ENCODE assay signal across 8 cellular contexts in genomic region chr19:4457654-4458406, GRCh38. TPM values are rescaled to one million over a fixed set of nuclear protein-coding genes. Genes with fewer than 3 reads are reported as not detected.
A peak's percentile ranks its signal among the peaks of the same experiment; 100 is the strongest.
DNase-seq lines count a peak whose midpoint lies in the region; TF ChIP-seq lines count a peak whose summit lies in the region.

TSS of gene UBXN6 (minus strand) at chr19:4457794. CDS start at chr19:4457697, 97 bp downstream.

- DNase-seq in Daoy (ENCODE audit: low read depth) (peak; percentile 98), H7 (peak; percentile 96), M059J (ENCODE audit: low read depth) (peak; percentile 98), SHP77 (lab: John Stamatoyannopoulos, UW) (peak; percentile 96 to 98), fibroblast of the aortic adventitia (ENCODE audit: low read depth) (peak; percentile 98)
- DNase-seq in activated effector memory CD4-positive, alpha-beta T cell treated with Interleukin-2 at 50 U/mL for 16 hours: peak; percentile 97

- H3K36me3 Mint-ChIP-seq in nephron (ENCODE audit: low read depth): peaks cover 4% of the 10 kb centered on the region
- no peaks in the 10 kb centered on the region for H3K36me3 Mint-ChIP-seq in stimulated activated naive CD8-positive, alpha-beta T cell treated with anti-CD3 and anti-CD28 coated beads, Interleukin-15, Interleukin-2, amounts not matched to agents 100 ng/mL and 50 ng/mL, for 24 hours (ENCODE audit: low read depth)

- H3K36me3 ChIP-seq in H7 (replicated peaks; ENCODE audit: control insufficient read depth, insufficient read depth, low read length): no peaks in the 10 kb centered on the region

- H3K4me3 Mint-ChIP-seq in nephron: peak within 1 kb of the TSS; percentile 96 to 98 (median 96)
- peak within 1 kb of the TSS; percentile 89 for H3K4me3 Mint-ChIP-seq in stimulated activated naive CD8-positive, alpha-beta T cell treated with anti-CD3 and anti-CD28 coated beads, Interleukin-15, Interleukin-2, amounts not matched to agents 100 ng/mL and 50 ng/mL, for 24 hours

- peak within 1 kb of the TSS; percentile 68 for H3K4me3 ChIP-seq in H7 (ENCODE audit: insufficient read depth, low read depth, low read length)
- H3K4me3 ChIP-seq in fibroblast of the aortic adventitia (ENCODE audit: low read depth, low read length): peak within 1 kb of the TSS; percentile 94

- no peaks in the 10 kb centered on the region for H3K9me3 Mint-ChIP-seq in nephron
- no peaks in the 10 kb centered on the region for H3K9me3 Mint-ChIP-seq in stimulated activated naive CD8-positive, alpha-beta T cell treated with anti-CD3 and anti-CD28 coated beads, Interleukin-15, Interleukin-2, amounts not matched to agents 100 ng/mL and 50 ng/mL, for 24 hours

- H3K27me3 ChIP-seq in H7 (ENCODE audit: control insufficient read depth, insufficient read depth, low read length): no peaks in the 10 kb centered on the region

- no peak for TF ChIP-seq CTCF in fibroblast of the aortic adventitia (IDR thresholded peaks at IDR 0.05; ENCODE audit: insufficient read depth, low read length)
- TF ChIP-seq CTCF in nephron (IDR thresholded peaks at IDR 0.05; ENCODE audit: unreplicated experiment in 3 of 3): no peak

- H3K4me1 Mint-ChIP-seq in nephron: peaks cover 21% of the 10 kb centered on the region
- H3K4me1 Mint-ChIP-seq in stimulated activated naive CD8-positive, alpha-beta T cell treated with anti-CD3 and anti-CD28 coated beads, Interleukin-15, Interleukin-2, amounts not matched to agents 100 ng/mL and 50 ng/mL, for 24 hours (ENCODE audit: low read depth): peaks cover 12% of the 10 kb centered on the region

- H3K27ac Mint-ChIP-seq in nephron: peak within 1 kb of the TSS; percentile 99
- H3K27ac Mint-ChIP-seq in stimulated activated naive CD8-positive, alpha-beta T cell treated with anti-CD3 and anti-CD28 coated beads, Interleukin-15, Interleukin-2, amounts not matched to agents 100 ng/mL and 50 ng/mL, for 24 hours: peak within 1 kb of the TSS; percentile 93

- H3K27me3 Mint-ChIP-seq in nephron (ENCODE audit: low read depth): no peaks in the 10 kb centered on the region
- no peaks in the 10 kb centered on the region for H3K27me3 Mint-ChIP-seq in stimulated activated naive CD8-positive, alpha-beta T cell treated with anti-CD3 and anti-CD28 coated beads, Interleukin-15, Interleukin-2, amounts not matched to agents 100 ng/mL and 50 ng/mL, for 24 hours

RNA-seq across cellular contexts. Expression of gene UBXN6, which starts in this region (rescaled TPM):
- total RNA-seq in Daoy (2014; rRNA removed; shearing (Covaris generic)): 57.9 and 72.7 TPM in 2 replicates
- total RNA-seq in H7 (2014; rRNA removed; shearing (Covaris generic)): 36.0 and 41.8 TPM in 2 replicates
- 78.5 and 127 TPM in 2 replicates for total RNA-seq in M059J (2014; rRNA removed; shearing (Covaris generic))
- 87.9 and 126 TPM in 2 replicates for total RNA-seq in fibroblast of the aortic adventitia (ENCODE audit: low replicate concordance)

Comparison
In these comparisons a context has a peak if more than half of its experiments do, and no peak if none do; other contexts are left out.
1. Peak in every context shown above with its lines: DNase-seq and H3K4me3 ChIP-seq.